8 cellular contexts compared by ENCODE assay signal in genomic region chr21:38958940-38959685, GRCh38.
DNase-seq lines count a peak whose midpoint lies in the region; ATAC-seq, FAIRE-seq and TF ChIP-seq lines count a peak whose summit lies in the region.

No MANE protein-coding gene starts in this region.

- DNase-seq in Right ventricle myocardium inferior (ENCODE audit: missing footprints) (no peak), cardiac septum (ENCODE audit: low spot score) (no peak), GM12878 (ENCODE audit: low read depth, low spot score) (no peak), left lobe of liver (ENCODE audit: low spot score) (peak; percentile 71), aorta (no peak), GM19238 (ENCODE audit: insufficient read length, low spot score) (no peak), RPMI8226 (no peak)

- no peak for FAIRE-seq in GM12878 (lab: Jason Lieb, UNC)

- no peaks in the 10 kb centered on the region for H3K27me3 ChIP-seq in GM12878 (replicated peaks in 1 of 2; ENCODE audit: control insufficient read depth in 2 of 2, insufficient read depth in 2 of 2, low read length in 1 of 2)
- no peaks in the 10 kb centered on the region for H3K27me3 ChIP-seq in aorta (ENCODE audit: control insufficient read depth in 1 of 2, insufficient read depth in 2 of 2, low read length in 1 of 2)

- H3K4me1 ChIP-seq in GM12878 (ENCODE audit: control insufficient read depth, insufficient read depth, low read length), result no peaks in the 10 kb centered on the region
- no peaks in the 10 kb centered on the region for H3K4me1 ChIP-seq in aorta (ENCODE audit: control insufficient read depth in 1 of 2, insufficient read depth in 2 of 2, low read length in 2 of 2)

- SMC1A ChIA-PET in GM12878 (lab: Charles Lee; ENCODE audit: uncharacterized antibody, unreplicated experiment), result interaction anchor here (0.7 to 1.3 kb wide), 2 partner anchors 21 to 396 kb away, joined by 3 to 4 read pairs; no protein-coding TSS in a partner anchor

- H3K9me3 ChIP-seq in GM12878 (replicated peaks; ENCODE audit: control insufficient read depth, insufficient read depth, low read length) (no peaks in the 10 kb centered on the region), aorta (ENCODE audit: control insufficient read depth, low read length) (no peaks in the 10 kb centered on the region)

- TF ChIP-seq CTCF in GM12878 (IDR thresholded peaks at IDR 0.05 in 2 of 3, conservative IDR thresholded peaks at IDR 0.05 in 1 of 3; ENCODE audit: control insufficient read depth in 2 of 3, extremely low read depth in 1 of 3, insufficient read depth in 1 of 3, low read depth in 3 of 3, low read length in 3 of 3), result no peak

- H3K4me2 ChIP-seq in GM12878 (ENCODE audit: control insufficient read depth, insufficient read depth), result no peak overlapping the region

- ATAC-seq in Right ventricle myocardium inferior (peak; percentile 91), GM12878 (peak; percentile 50), left lobe of liver (peak; percentile 78), aorta (ENCODE audit: low FRiP score) (peak; percentile 73), GM18519 (IDR thresholded peaks at IDR 0.05; ENCODE audit: low FRiP score, unreplicated experiment) (no peak)

- in situ Hi-C loops in GM12878 (cut with MboI), result no loop called here

- RAD21 ChIA-PET in GM12878 (lab: Charles Lee; ENCODE audit: unreplicated experiment), result no interaction called here

- POLR2A ChIA-PET in GM12878 (lab: Charles Lee), result no interaction called here

- intact Hi-C loops in Right ventricle myocardium inferior (cut with DNase I), result loop anchor here (5.0 kb wide), 3 partner anchors 47 to 128 kb away; no protein-coding TSS in a partner anchor
- intact Hi-C loops in cardiac septum (cut with DNase I), result no loop called here
- intact Hi-C loops in GM12878 (cut with micrococcal nuclease; ENCODE audit: unreplicated experiment), result no loop called here
- intact Hi-C loops in aorta (cut with DNase I), result no loop called here

- 40% methylated on average over 4 of the region's 4 CpGs for WGBS in GM12878 (ENCODE audit: insufficient coverage, insufficient replicate concordance, low lambda C conversion rate, missing lambda C conversion rate)
- 80 to 82% methylated on average over 4 of the region's 4 CpGs for WGBS in aorta, 2 donors

- no peak overlapping the region for H3K4me3 ChIP-seq in GM12878
- no peak overlapping the region for H3K4me3 ChIP-seq in aorta (ENCODE audit: low read length in 2 of 2)

- no peaks in the 10 kb centered on the region for H3K79me2 ChIP-seq in GM12878 (ENCODE audit: control insufficient read depth, insufficient read depth, low read length)

- H2AFZ ChIP-seq in GM12878 (ENCODE audit: control insufficient read depth, low read depth, low read length), result no peak overlapping the region

- H3K9ac ChIP-seq in GM12878 (ENCODE audit: control insufficient read depth, insufficient read depth, low read length), result no peak overlapping the region

- no peak overlapping the region for H3K27ac ChIP-seq in GM12878 (ENCODE audit: control insufficient read depth, insufficient read depth)
- H3K27ac ChIP-seq in aorta (ENCODE audit: low read depth in 1 of 2, low read length in 2 of 2), result no peak overlapping the region

- no TSS peak for BruUV-seq in GM12878 (replicated peaks; lab: Mats Ljungman, UMichigan)

- CTCF ChIA-PET in GM12878 (lab: Yijun Ruan, JAX), result no interaction called here

- no peak for TF ChIP-seq RAD21 in GM12878 (IDR thresholded peaks at IDR 0.05; ENCODE audit: insufficient read depth, low read depth, low read length)

- H3K36me3 ChIP-seq in GM12878 (ENCODE audit: control insufficient read depth in 2 of 2, insufficient read depth in 2 of 2, low read length in 1 of 2) (no peaks in the 10 kb centered on the region), aorta (ENCODE audit: control insufficient read depth in 1 of 2, insufficient read depth in 2 of 2, low read length in 1 of 2) (no peaks in the 10 kb centered on the region)

- TF ChIP-seq EP300 in GM12878 (IDR thresholded peaks at IDR 0.05; ENCODE audit: borderline replicate concordance in 1 of 2, control insufficient read depth in 1 of 2, low read depth in 2 of 2, low read length in 2 of 2), result no peak

- H4K20me1 ChIP-seq in GM12878 (ENCODE audit: control insufficient read depth, insufficient read depth), result no peaks in the 10 kb centered on the region

- no peak for TF ChIP-seq POLR2A in GM12878 (IDR thresholded peaks at IDR 0.05; ENCODE audit: low read depth, low read length)

TF ChIP-seq in GM12878, 131 proteins besides CTCF, POLR2A, EP300 and RAD21 (continues in another document):
- TF ChIP-seq PRDM15 (CRISPR knock-in tag; IDR thresholded peaks at IDR 0.05), result no peak
- no peak for TF ChIP-seq MLLT1 (IDR thresholded peaks at IDR 0.05)
- no peak for TF ChIP-seq RBBP5 (conservative IDR thresholded peaks at IDR 0.05)
- TF ChIP-seq E2F8 (IDR thresholded peaks at IDR 0.05; ENCODE audit: low read depth, partially characterized antibody), result no peak
- no peak for TF ChIP-seq PAX5 (IDR thresholded peaks at IDR 0.05; ENCODE audit: borderline replicate concordance, low read depth, low read length)
- no peak for TF ChIP-seq STAT1 (conservative IDR thresholded peaks at IDR 0.05)
- no peak for TF ChIP-seq IRF4 (IDR thresholded peaks at IDR 0.05; ENCODE audit: low read depth, low read length)
- no peak for TF ChIP-seq BRCA1 (IDR thresholded peaks at IDR 0.05; ENCODE audit: low read depth, low read length)
- TF ChIP-seq FOXM1 (IDR thresholded peaks at IDR 0.05; ENCODE audit: low read depth, low read length), result no peak
- no peak for TF ChIP-seq BCL3 (IDR thresholded peaks at IDR 0.05; ENCODE audit: borderline replicate concordance, insufficient read depth, low read depth, low read length, poor library complexity, severe bottlenecking)
